In genomic region chr15:99619712-99620111, GRCh38 we compare ENCODE assay signal across 13 cellular contexts. TPM values are rescaled to one million over a fixed set of nuclear protein-coding genes. Genes with fewer than 3 reads are reported as not detected.
A peak's percentile ranks its signal among the peaks of the same experiment; 100 is the strongest.
DNase-seq lines count a peak whose midpoint lies in the region; ATAC-seq, FAIRE-seq and TF ChIP-seq lines count a peak whose summit lies in the region.
"Had no signal": no experiment of that assay in that cellular context is flagged by ENCODE, and none has a peak within 500 bp of the region (broad histone marks: within the 10 kb centered on the region; RNA-seq: fewer than 3 reads in every experiment).

No MANE protein-coding gene starts in this region.

- 83% methylated on average over 2 of the region's 2 CpGs for WGBS in hepatocyte (ENCODE audit: low lambda C conversion rate, missing lambda C conversion rate)
- whole genome bisulfite sequencing in spleen, 5 donors = 51 to 86% (median 64%) methylated on average over 2 of the region's 2 CpGs

- H3K9me3 ChIP-seq in SK-N-MC (ENCODE audit: low read depth, low read length) = peaks cover 6% of the 10 kb centered on the region; the same call in 1 of the 2 replicates
- no peaks in the 10 kb centered on the region for H3K9me3 ChIP-seq in hepatocyte (ENCODE audit: low read depth)
- peaks cover 0 to 10% (median 4%) of the 10 kb centered on the region in 8 donors for H3K9me3 ChIP-seq in spleen
- H3K9me3 ChIP-seq: Caco-2 had no signal

- H3K9ac ChIP-seq in SK-N-MC (ENCODE audit: insufficient read length) = no peak overlapping the region

- intact Hi-C loops in spleen (cut with DNase I; ENCODE audit: low total_unique reads) = no loop called here

- H3K27ac ChIP-seq in SK-N-MC (peak overlapping the region; percentile 49; the same call in 1 of the 2 replicates), hepatocyte (peak overlapping the region; percentile 33), spleen (peak overlapping the region in 7 of 8 donors; percentile 14 to 84 (median 81))
- H3K27ac ChIP-seq: foreskin keratinocyte had no signal

- H3K4me1 ChIP-seq in hepatocyte (ENCODE audit: insufficient read depth) (peaks cover 5% of the 10 kb centered on the region), spleen (peaks cover 19 to 82% (median 48%) of the 10 kb centered on the region in 6 donors)

- H3K27me3 ChIP-seq in hepatocyte = no peaks in the 10 kb centered on the region
- no peaks in the 10 kb centered on the region for H3K27me3 ChIP-seq in spleen (replicated peaks in 1 of 7)
- H3K27me3 ChIP-seq: foreskin keratinocyte had no signal

- peaks cover 36% of the 10 kb centered on the region for H4K20me1 ChIP-seq in hepatocyte (ENCODE audit: insufficient read depth, poor library complexity, severe bottlenecking)

- no peak overlapping the region for H3K4me3 ChIP-seq in SK-N-MC
- H3K4me3 ChIP-seq in hepatocyte = no peak overlapping the region
- H3K4me3 ChIP-seq in spleen = no peak overlapping the region
- H3K4me3 ChIP-seq: coronary artery had no signal

- TF ChIP-seq POLR2A in spleen (IDR thresholded peaks at IDR 0.05) = no peak
- TF ChIP-seq POLR2A in GM18505 (IDR thresholded peaks at IDR 0.05; ENCODE audit: borderline replicate concordance, extremely low read depth, insufficient read depth, insufficient read length) = no peak

- H3K9me2 ChIP-seq in hepatocyte (replicated peaks; ENCODE audit: insufficient read depth) = no peaks in the 10 kb centered on the region

- H3K4me2 ChIP-seq in hepatocyte = peak overlapping the region; percentile 46

- TF ChIP-seq CTCF in hepatocyte (IDR thresholded peaks at IDR 0.05; ENCODE audit: poor library complexity) (no peak), spleen (IDR thresholded peaks at IDR 0.05 in 8 of 11, conservative IDR thresholded peaks at IDR 0.05 in 3 of 11) (no peak)

- H3K79me2 ChIP-seq in hepatocyte = peaks cover 97% of the 10 kb centered on the region

- H3K36me3 ChIP-seq in SK-N-MC (ENCODE audit: insufficient read depth, low read length) (peaks cover 17% of the 10 kb centered on the region), hepatocyte (replicated peaks; ENCODE audit: insufficient read depth, low read depth) (no peaks in the 10 kb centered on the region), spleen (peaks cover 0 to 15% (median 0%) of the 10 kb centered on the region in 6 donors)

- peak; percentile 15 for FAIRE-seq in G401.6 (lab: Jason Lieb, UNC)

- DNase-seq in SK-N-MC (ENCODE audit: low read depth, low spot score) = no peak
- no peak for DNase-seq in hepatocyte (ENCODE audit: low spot score)
- DNase-seq in spleen = no peak
- DNase-seq in mesenteric fat pad (ENCODE audit: low spot score) = no peak
- DNase-seq: activated CD4-positive, CD25-positive, alpha-beta regulatory T cell; Caco-2; NCI-H2171 treated with DMSO at 0.1 percent for 48 hours; stimulated activated naive CD8-positive, alpha-beta T cell treated with anti-CD3 and anti-CD28 coated beads, Interleukin-15, amount 100 ng/mL, for 72 hours had no signal

- H2AFZ ChIP-seq in hepatocyte = no peak overlapping the region

- ATAC-seq in GM18505 (IDR thresholded peaks at IDR 0.05; ENCODE audit: unreplicated experiment) (no peak), HG03108 (IDR thresholded peaks at IDR 0.05; ENCODE audit: unreplicated experiment) (no peak)
- ATAC-seq: stimulated activated naive CD8-positive, alpha-beta T cell treated with anti-CD3 and anti-CD28 coated beads, Interleukin-15, amount 100 ng/mL, for 72 hours had no signal

RNA-seq across cellular contexts. Expression of gene MEF2A, which starts 53.9 kb away (rescaled TPM):
- total RNA-seq in hepatocyte (43.9 and 56.7 TPM in 2 replicates), spleen (100 to 1,000 TPM in 3 of 7 donors, 10 to 100 TPM in 4; 74.2 to 143 (median 96.4) TPM), mesenteric fat pad (68.0 TPM)
- polyA plus RNA-seq in hepatocyte (18.0 and 20.4 TPM in 2 replicates), spleen (10 to 100 TPM; 21.9 to 27.8 (median 27.2) TPM)
